20 cellular contexts compared by ENCODE assay signal in the genomic region with DNA sequence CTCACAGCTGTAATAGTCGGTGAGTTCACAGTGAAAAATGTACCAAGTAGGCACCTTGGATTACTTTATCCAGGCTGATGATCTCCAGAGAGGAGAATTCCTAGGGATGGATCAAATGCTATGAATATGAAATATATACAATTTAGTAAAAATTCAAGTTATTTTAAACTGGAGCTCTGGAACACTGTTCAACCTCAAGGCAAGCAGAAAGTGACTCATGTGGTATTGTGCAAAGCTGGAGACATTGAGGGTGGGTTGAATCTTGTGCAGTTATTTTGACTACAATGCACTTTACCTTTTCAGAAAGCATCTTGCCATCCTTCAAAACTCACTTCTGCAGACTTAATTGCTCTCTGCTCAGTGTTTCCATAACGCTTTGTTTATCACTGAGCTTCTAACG. TPM values are rescaled to one million over a fixed set of nuclear protein-coding genes. Genes with fewer than 3 reads are reported as not detected.
DNase-seq lines count a peak whose midpoint lies in the region; ATAC-seq and TF ChIP-seq lines count a peak whose summit lies in the region.
"Had no signal": no experiment of that assay in that cellular context is flagged by ENCODE, and none has a peak within 500 bp of the region (broad histone marks: within the 10 kb centered on the region; RNA-seq: fewer than 3 reads in every experiment).

No MANE protein-coding gene starts in this region.

- no peaks in the 10 kb centered on the region for H3K4me1 ChIP-seq in breast epithelium
- H3K4me1 ChIP-seq: A549 had no signal

- no peaks in the 10 kb centered on the region for H3K27me3 ChIP-seq in breast epithelium
- H3K27me3 ChIP-seq: BLaER1 had no signal

- POLR2A ChIA-PET in MCF 10A (lab: Yijun Ruan, JAX) = interaction anchor here (0.8 kb wide), 1 partner anchor 68 kb away, joined by 3 read pairs; no protein-coding TSS in a partner anchor

- no peaks in the 10 kb centered on the region for H3K36me3 Mint-ChIP-seq in MCF 10A (ENCODE audit: insufficient read depth, unreplicated experiment)
- H3K36me3 Mint-ChIP-seq: CD4-positive, alpha-beta memory T cell had no signal

- H3K9me3 ChIP-seq in breast epithelium = no peaks in the 10 kb centered on the region
- H3K9me3 ChIP-seq: A549, BLaER1 had no signal

- no peaks in the 10 kb centered on the region for H3K9me3 Mint-ChIP-seq in MCF 10A (ENCODE audit: unreplicated experiment)
- H3K9me3 Mint-ChIP-seq: CD4-positive, alpha-beta memory T cell had no signal

- CTCF ChIA-PET in MCF 10A (lab: Yijun Ruan, JAX) = interaction anchor here (0.5 to 1.4 kb wide), 5 partner anchors 10 to 790 kb away, joined by 3 to 5 read pairs (median 3); no protein-coding TSS in a partner anchor

- no peaks in the 10 kb centered on the region for H3K36me3 ChIP-seq in breast epithelium
- H3K36me3 ChIP-seq: BLaER1 had no signal

- H3K4me3 ChIP-seq in breast epithelium (no peak overlapping the region), epithelial cell of esophagus (ENCODE audit: low read length) (no peak overlapping the region), foreskin fibroblast (ENCODE audit: low read depth in 1 of 2, low read length in 2 of 2) (no peak overlapping the region)
- H3K4me3 ChIP-seq: A549, BLaER1 had no signal

- H3K4me1 Mint-ChIP-seq in MCF 10A (ENCODE audit: insufficient read depth, unreplicated experiment) = peaks cover 4% of the 10 kb centered on the region
- H3K4me1 Mint-ChIP-seq: CD4-positive, alpha-beta memory T cell had no signal

- H3K4me3 Mint-ChIP-seq in MCF 10A (ENCODE audit: unreplicated experiment) = no peak overlapping the region
- H3K4me3 Mint-ChIP-seq: CD4-positive, alpha-beta memory T cell had no signal

- DNase-seq in MCF 10A (ENCODE audit: unreplicated experiment) (peak; percentile 32), breast epithelium (ENCODE audit: low spot score in 2 of 2) (no peak), epithelial cell of esophagus (ENCODE audit: low read depth) (peak; percentile 39), foreskin fibroblast (peak; percentile 25 to 62), SW 1271 (lab: John Stamatoyannopoulos, UW) (no peak), foreskin melanocyte (no peak), NCI-H1417 treated with DMSO at 0.1 percent for 48 hours (lab: John Stamatoyannopoulos, UW) (no peak)
- DNase-seq: Calu3; CD4-positive, alpha-beta memory T cell; KBM-7; NCI-H1436; NCI-H1930; NCI-H2171; NCI-H446; NCI-H748 treated with DMSO at 0.1 percent for 48 hours; NK-92 treated with Interleukin-12 subunit alpha and Interleukin-12 subunit beta, amount 100 ng/mL, for 24 hours had no signal

- no peak overlapping the region for H3K27ac Mint-ChIP-seq in MCF 10A (ENCODE audit: low read depth, unreplicated experiment)
- H3K27ac Mint-ChIP-seq: CD4-positive, alpha-beta memory T cell had no signal

- no TSS peak for BruUV-seq in MCF 10A (replicated peaks; lab: Mats Ljungman, UMichigan)

- H3K27me3 Mint-ChIP-seq in MCF 10A (ENCODE audit: insufficient read depth, unreplicated experiment) = no peaks in the 10 kb centered on the region
- H3K27me3 Mint-ChIP-seq: CD4-positive, alpha-beta memory T cell had no signal

- H3K27ac ChIP-seq in breast epithelium = no peak overlapping the region
- H3K27ac ChIP-seq: A549, BLaER1 had no signal

- TF ChIP-seq POLR2A in breast epithelium (IDR thresholded peaks at IDR 0.05) = no peak

- intact Hi-C loops in MCF 10A (cut with micrococcal nuclease) (no loop called here), breast epithelium (cut with DNase I; ENCODE audit: low total_unique reads) (no loop called here)

- no peak for ATAC-seq in HG03135 (IDR thresholded peaks at IDR 0.05; ENCODE audit: unreplicated experiment)
- ATAC-seq: A549, Right ventricle myocardium inferior had no signal

- TF ChIP-seq CTCF in MCF 10A (IDR thresholded peaks at IDR 0.05; ENCODE audit: unreplicated experiment) = no peak
- no peak for TF ChIP-seq CTCF in breast epithelium (IDR thresholded peaks at IDR 0.05)
- no peak for TF ChIP-seq CTCF in epithelial cell of esophagus (IDR thresholded peaks at IDR 0.05; ENCODE audit: insufficient read depth, low read depth, low read length, missing control alignments)
- no peak for TF ChIP-seq CTCF in foreskin fibroblast (IDR thresholded peaks at IDR 0.05; ENCODE audit: low read depth, low read length)

RNA-seq across cellular contexts. Expression of a gene that starts 43.4 kb away (rescaled TPM):
- 175 and 214 TPM in 2 replicates for total RNA-seq in MCF 10A (2022)
- 10 to 100 TPM; 53.4 to 84.6 (median 63.1) TPM for total RNA-seq in breast epithelium

Comparison
In these comparisons a context has a peak if more than half of its experiments do, and no peak if none do; other contexts are left out.
1. DNase-seq: peak in MCF 10A (single experiment), epithelial cell of esophagus (single experiment) and foreskin fibroblast (2 of 2); none in breast epithelium (0 of 2), SW 1271 (0 of 2), foreskin melanocyte (single experiment) and NCI-H1417 treated with DMSO at 0.1 percent for 48 hours (single experiment).